ENCODE assay signal across 2 cellular contexts in the genomic region with DNA sequence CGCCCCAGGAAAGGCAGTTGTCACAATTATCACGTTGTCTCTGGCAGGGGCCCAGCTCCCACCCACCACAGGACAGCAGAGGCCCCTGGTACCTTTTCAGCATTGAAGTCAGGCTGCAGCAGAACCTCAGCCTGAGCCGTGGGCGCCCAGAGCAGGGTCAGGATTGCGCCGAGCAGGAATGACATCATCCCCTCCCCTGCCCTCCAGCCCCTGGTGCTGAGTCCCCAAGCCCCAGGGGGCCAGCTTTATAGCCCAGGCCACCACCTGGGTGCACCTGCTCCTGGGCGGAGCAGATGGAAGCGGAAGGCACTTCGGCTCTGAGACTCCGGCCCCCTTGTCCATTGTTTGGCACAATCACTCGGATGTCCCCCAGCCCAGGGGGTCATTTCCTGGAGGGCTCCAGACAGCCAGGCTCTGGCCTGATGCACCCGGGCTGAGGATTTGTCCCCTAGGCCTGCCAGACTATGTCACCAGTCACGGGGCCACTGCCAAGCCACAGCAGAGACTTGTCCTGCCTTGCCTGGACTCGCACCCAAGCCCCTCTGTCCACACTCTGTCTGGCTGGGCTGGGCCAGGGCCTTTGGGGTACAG.
A peak's percentile ranks its signal among the peaks of the same experiment; 100 is the strongest.
TF ChIP-seq lines count a peak whose summit lies in the region.

A gene with protein sequence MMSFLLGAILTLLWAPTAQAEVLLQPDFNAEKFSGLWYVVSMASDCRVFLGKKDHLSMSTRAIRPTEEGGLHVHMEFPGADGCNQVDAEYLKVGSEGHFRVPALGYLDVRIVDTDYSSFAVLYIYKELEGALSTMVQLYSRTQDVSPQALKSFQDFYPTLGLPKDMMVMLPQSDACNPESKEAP (minus strand): TSS at position 218 of the 591 bp plus-strand sequence. CDS start 30 bp downstream, at position 188.

TF ChIP-seq in IMR-90, 13 proteins besides CTCF, POLR2A, EP300 and RAD21:
- TF ChIP-seq BHLHE40 (IDR thresholded peaks at IDR 0.05; ENCODE audit: low read depth, low read length) (no peak), SMC3 (IDR thresholded peaks at IDR 0.05; ENCODE audit: low read depth, low read length) (no peak), RCOR1 (IDR thresholded peaks at IDR 0.05; ENCODE audit: insufficient replicate concordance, low read length) (no peak), CHD1 (IDR thresholded peaks at IDR 0.05; ENCODE audit: low read depth, low read length) (no peak), MAZ (IDR thresholded peaks at IDR 0.05; ENCODE audit: borderline replicate concordance, low read depth, low read length) (no peak), RFX5 (IDR thresholded peaks at IDR 0.05; ENCODE audit: low read depth, low read length) (no peak), MXI1 (IDR thresholded peaks at IDR 0.05; ENCODE audit: borderline replicate concordance, low read depth, low read length) (no peak), ELK1 (IDR thresholded peaks at IDR 0.05; ENCODE audit: borderline replicate concordance, low read depth, low read length) (no peak), MAFK (IDR thresholded peaks at IDR 0.05; ENCODE audit: low read depth, low read length) (no peak), CEBPB (IDR thresholded peaks at IDR 0.05; ENCODE audit: low read depth, low read length) (no peak), NFE2L2 (IDR thresholded peaks at IDR 0.05; ENCODE audit: low read depth, low read length) (no peak), FOS (IDR thresholded peaks at IDR 0.05; ENCODE audit: low read depth, low read length) (no peak)
- TF ChIP-seq, protein P1, sequence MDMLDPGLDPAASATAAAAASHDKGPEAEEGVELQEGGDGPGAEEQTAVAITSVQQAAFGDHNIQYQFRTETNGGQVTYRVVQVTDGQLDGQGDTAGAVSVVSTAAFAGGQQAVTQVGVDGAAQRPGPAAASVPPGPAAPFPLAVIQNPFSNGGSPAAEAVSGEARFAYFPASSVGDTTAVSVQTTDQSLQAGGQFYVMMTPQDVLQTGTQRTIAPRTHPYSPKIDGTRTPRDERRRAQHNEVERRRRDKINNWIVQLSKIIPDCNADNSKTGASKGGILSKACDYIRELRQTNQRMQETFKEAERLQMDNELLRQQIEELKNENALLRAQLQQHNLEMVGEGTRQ (IDR thresholded peaks at IDR 0.05; ENCODE audit: low read depth, low read length) = no peak
TF ChIP-seq in IMR-90: peak in this region for 0.

TF ChIP-seq in HepG2, 621 proteins besides CTCF, POLR2A, EP300 and RAD21 (continues in another document):
- TF ChIP-seq ZNF547 (CRISPR knock-in tag; IDR thresholded peaks at IDR 0.05) = 0 out of 2 replicates have a peak, but pooled peaks have one; percentile 27
- 0 out of 2 replicates have a peak, but pooled peaks have one; percentile 9 for TF ChIP-seq ZBTB7A (CRISPR knock-in tag; IDR thresholded peaks at IDR 0.05)
- peak; percentile 51; the same call in 1 of the 2 replicates for TF ChIP-seq ETV5 (CRISPR knock-in tag; IDR thresholded peaks at IDR 0.05; ENCODE audit: borderline replicate concordance)
- TF ChIP-seq PHF8 (CRISPR knock-in tag; IDR thresholded peaks at IDR 0.05) = 0 out of 2 replicates have a peak, but pooled peaks have one; percentile 13
- peak; percentile 79; the same call in 1 of the 2 replicates for TF ChIP-seq ZNF598 (CRISPR knock-in tag; IDR thresholded peaks at IDR 0.05; ENCODE audit: borderline replicate concordance)
- TF ChIP-seq, protein P2, sequence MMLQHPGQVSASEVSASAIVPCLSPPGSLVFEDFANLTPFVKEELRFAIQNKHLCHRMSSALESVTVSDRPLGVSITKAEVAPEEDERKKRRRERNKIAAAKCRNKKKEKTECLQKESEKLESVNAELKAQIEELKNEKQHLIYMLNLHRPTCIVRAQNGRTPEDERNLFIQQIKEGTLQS (CRISPR knock-in tag; IDR thresholded peaks at IDR 0.05) = no peak
- TF ChIP-seq MEF2D (CRISPR knock-in tag; IDR thresholded peaks at IDR 0.05) = 0 out of 2 replicates have a peak, but pooled peaks have one; percentile 35
- TF ChIP-seq, protein P3, sequence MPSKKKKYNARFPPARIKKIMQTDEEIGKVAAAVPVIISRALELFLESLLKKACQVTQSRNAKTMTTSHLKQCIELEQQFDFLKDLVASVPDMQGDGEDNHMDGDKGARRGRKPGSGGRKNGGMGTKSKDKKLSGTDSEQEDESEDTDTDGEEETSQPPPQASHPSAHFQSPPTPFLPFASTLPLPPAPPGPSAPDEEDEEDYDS (CRISPR knock-in tag; IDR thresholded peaks at IDR 0.05) = peak; percentile 15; the same call in 1 of the 2 replicates
- no peak for TF ChIP-seq ZSCAN31 (CRISPR knock-in tag; IDR thresholded peaks at IDR 0.05; ENCODE audit: low read depth)
- TF ChIP-seq ZNF430 (CRISPR knock-in tag; IDR thresholded peaks at IDR 0.05) = no peak
- TF ChIP-seq, protein P4, sequence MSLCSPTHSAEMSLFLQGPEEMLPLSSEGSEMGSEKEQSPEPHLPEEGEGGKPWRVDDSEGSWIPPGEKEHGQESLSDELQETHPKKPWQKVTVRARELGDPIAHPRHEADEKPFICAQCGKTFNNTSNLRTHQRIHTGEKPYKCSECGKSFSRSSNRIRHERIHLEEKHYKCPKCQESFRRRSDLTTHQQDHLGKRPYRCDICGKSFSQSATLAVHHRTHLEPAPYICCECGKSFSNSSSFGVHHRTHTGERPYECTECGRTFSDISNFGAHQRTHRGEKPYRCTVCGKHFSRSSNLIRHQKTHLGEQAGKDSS (CRISPR knock-in tag; IDR thresholded peaks at IDR 0.05; ENCODE audit: borderline replicate concordance, low read depth) = no peak
- no peak for TF ChIP-seq HDAC6 (IDR thresholded peaks at IDR 0.05; ENCODE audit: low read depth, low read length)
- TF ChIP-seq, protein P5, sequence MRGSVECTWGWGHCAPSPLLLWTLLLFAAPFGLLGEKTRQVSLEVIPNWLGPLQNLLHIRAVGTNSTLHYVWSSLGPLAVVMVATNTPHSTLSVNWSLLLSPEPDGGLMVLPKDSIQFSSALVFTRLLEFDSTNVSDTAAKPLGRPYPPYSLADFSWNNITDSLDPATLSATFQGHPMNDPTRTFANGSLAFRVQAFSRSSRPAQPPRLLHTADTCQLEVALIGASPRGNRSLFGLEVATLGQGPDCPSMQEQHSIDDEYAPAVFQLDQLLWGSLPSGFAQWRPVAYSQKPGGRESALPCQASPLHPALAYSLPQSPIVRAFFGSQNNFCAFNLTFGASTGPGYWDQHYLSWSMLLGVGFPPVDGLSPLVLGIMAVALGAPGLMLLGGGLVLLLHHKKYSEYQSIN (CRISPR knock-in tag; IDR thresholded peaks at IDR 0.05; ENCODE audit: borderline replicate concordance) = no peak
- no peak for TF ChIP-seq ATF4 (CRISPR knock-in tag; IDR thresholded peaks at IDR 0.05)
- TF ChIP-seq SPEN (CRISPR knock-in tag; IDR thresholded peaks at IDR 0.05; ENCODE audit: low read depth) = 0 out of 2 replicates have a peak, but pooled peaks have one; percentile 19
- peak; percentile 49; the same call in 1 of the 2 replicates for TF ChIP-seq KDM5B (CRISPR knock-in tag; IDR thresholded peaks at IDR 0.05; ENCODE audit: borderline replicate concordance)
- TF ChIP-seq PATZ1 (CRISPR knock-in tag; IDR thresholded peaks at IDR 0.05) = peak; percentile 30; the same call in 1 of the 2 replicates
- TF ChIP-seq HMGA1 (CRISPR knock-in tag; conservative IDR thresholded peaks at IDR 0.05) = no peak
- TF ChIP-seq, protein P6, sequence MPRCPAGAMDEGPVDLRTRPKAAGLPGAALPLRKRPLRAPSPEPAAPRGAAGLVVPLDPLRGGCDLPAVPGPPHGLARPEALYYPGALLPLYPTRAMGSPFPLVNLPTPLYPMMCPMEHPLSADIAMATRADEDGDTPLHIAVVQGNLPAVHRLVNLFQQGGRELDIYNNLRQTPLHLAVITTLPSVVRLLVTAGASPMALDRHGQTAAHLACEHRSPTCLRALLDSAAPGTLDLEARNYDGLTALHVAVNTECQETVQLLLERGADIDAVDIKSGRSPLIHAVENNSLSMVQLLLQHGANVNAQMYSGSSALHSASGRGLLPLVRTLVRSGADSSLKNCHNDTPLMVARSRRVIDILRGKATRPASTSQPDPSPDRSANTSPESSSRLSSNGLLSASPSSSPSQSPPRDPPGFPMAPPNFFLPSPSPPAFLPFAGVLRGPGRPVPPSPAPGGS (CRISPR knock-in tag; IDR thresholded peaks at IDR 0.05) = peak; percentile 15; the same call in 1 of the 2 replicates
- peak; percentile 29; the same call in 1 of the 2 replicates for TF ChIP-seq ZFY (CRISPR knock-in tag; IDR thresholded peaks at IDR 0.05)
- TF ChIP-seq ZNF761 (CRISPR knock-in tag; conservative IDR thresholded peaks at IDR 0.05) = no peak
- peak; percentile 25; the same call in 1 of the 2 replicates for TF ChIP-seq ZNF687 (CRISPR knock-in tag; IDR thresholded peaks at IDR 0.05)
- no peak for TF ChIP-seq ZFP36L2 (CRISPR knock-in tag; IDR thresholded peaks at IDR 0.05)
- TF ChIP-seq, protein P7, sequence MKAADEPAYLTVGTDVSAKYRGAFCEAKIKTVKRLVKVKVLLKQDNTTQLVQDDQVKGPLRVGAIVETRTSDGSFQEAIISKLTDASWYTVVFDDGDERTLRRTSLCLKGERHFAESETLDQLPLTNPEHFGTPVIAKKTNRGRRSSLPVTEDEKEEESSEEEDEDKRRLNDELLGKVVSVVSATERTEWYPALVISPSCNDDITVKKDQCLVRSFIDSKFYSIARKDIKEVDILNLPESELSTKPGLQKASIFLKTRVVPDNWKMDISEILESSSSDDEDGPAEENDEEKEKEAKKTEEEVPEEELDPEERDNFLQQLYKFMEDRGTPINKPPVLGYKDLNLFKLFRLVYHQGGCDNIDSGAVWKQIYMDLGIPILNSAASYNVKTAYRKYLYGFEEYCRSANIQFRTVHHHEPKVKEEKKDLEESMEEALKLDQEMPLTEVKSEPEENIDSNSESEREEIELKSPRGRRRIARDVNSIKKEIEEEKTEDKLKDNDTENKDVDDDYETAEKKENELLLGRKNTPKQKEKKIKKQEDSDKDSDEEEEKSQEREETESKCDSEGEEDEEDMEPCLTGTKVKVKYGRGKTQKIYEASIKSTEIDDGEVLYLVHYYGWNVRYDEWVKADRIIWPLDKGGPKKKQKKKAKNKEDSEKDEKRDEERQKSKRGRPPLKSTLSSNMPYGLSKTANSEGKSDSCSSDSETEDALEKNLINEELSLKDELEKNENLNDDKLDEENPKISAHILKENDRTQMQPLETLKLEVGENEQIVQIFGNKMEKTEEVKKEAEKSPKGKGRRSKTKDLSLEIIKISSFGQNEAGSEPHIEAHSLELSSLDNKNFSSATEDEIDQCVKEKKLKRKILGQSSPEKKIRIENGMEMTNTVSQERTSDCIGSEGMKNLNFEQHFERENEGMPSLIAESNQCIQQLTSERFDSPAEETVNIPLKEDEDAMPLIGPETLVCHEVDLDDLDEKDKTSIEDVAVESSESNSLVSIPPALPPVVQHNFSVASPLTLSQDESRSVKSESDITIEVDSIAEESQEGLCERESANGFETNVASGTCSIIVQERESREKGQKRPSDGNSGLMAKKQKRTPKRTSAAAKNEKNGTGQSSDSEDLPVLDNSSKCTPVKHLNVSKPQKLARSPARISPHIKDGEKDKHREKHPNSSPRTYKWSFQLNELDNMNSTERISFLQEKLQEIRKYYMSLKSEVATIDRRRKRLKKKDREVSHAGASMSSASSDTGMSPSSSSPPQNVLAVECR (CRISPR knock-in tag; IDR thresholded peaks at IDR 0.05; ENCODE audit: borderline replicate concordance) = 0 out of 2 replicates have a peak, but pooled peaks have one; percentile 12
- TF ChIP-seq PHF21A (CRISPR knock-in tag; IDR thresholded peaks at IDR 0.05) = 0 out of 2 replicates have a peak, but pooled peaks have one; percentile 4
- no peak for TF ChIP-seq SOX13 (IDR thresholded peaks at IDR 0.05)
- TF ChIP-seq SOX13 (CRISPR knock-in tag; conservative IDR thresholded peaks at IDR 0.05 in 1 of 2, IDR thresholded peaks at IDR 0.05 in 1 of 2) = 0 out of 4 replicates have a peak, but pooled peaks of 1 of the 2 experiments have one; percentile 8
